ENCODE assay signal across 8 cellular contexts in the genomic region with DNA sequence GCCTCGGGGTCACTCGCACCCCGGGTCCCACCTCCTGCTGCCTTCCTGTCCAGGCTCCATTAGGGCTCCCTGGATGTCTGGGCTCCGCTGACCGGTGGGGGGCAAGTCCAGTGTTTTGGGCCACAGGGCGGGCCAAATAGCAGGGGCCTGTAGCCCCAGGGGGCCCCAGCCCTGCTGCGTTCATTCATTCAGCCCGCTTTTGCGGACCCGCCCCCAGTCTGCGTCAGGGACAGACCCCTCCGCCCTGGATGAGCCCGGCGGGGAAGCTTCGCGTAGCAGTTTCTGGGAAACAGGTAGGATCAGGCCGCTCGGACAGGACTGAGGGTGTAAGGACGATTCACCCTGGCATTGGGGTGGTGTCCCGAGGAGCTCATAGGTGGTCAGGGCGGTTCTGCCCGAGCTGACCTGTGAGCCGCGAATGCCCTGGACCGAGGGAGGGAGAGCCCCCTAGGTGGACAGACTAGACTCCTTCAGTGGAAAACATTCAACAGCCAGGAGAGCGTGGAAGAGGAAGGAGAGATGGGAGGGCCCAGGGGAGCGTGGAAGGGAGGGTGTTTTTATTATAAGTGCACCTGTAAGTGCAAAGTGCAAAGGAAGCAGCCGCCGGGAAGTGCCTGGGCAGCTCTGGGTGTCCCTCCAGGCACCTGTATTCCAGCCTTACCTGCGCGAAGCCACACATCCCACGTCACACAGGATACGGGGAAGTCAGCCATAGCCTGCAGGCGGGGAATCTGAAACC. TPM values are rescaled to one million over a fixed set of nuclear protein-coding genes. Genes with fewer than 3 reads are reported as not detected.
DNase-seq lines count a peak whose midpoint lies in the region; ATAC-seq, FAIRE-seq and TF ChIP-seq lines count a peak whose summit lies in the region.

No MANE protein-coding gene starts in this region.

- WGBS in GM12878 (ENCODE audit: insufficient coverage, insufficient replicate concordance, low lambda C conversion rate, missing lambda C conversion rate) = 2% methylated on average over 34 of the region's 34 CpGs

- TF ChIP-seq POLR2A in GM12878 (IDR thresholded peaks at IDR 0.05; ENCODE audit: low read depth, low read length) = no peak

- TF ChIP-seq RAD21 in GM12878 (IDR thresholded peaks at IDR 0.05; ENCODE audit: insufficient read depth, low read depth, low read length) = no peak

- peaks cover 11% of the 10 kb centered on the region for H3K4me1 ChIP-seq in GM12878 (ENCODE audit: control insufficient read depth, insufficient read depth, low read length)

- ATAC-seq in HG02840 (IDR thresholded peaks at IDR 0.05; ENCODE audit: low FRiP score, unreplicated experiment) (peak; percentile 8), GM12878 (peak; percentile 49)

- H3K36me3 ChIP-seq in GM12878 (ENCODE audit: control insufficient read depth in 2 of 2, insufficient read depth in 2 of 2, low read length in 1 of 2) = no peaks in the 10 kb centered on the region

- intact Hi-C loops in GM12878 (cut with micrococcal nuclease; ENCODE audit: unreplicated experiment) = loop anchor here (5.0 to 10.0 kb wide), 2 partner anchors 49 to 201 kb away; partner anchors contain the start of gene PYGB

- H3K27ac ChIP-seq in GM12878 (ENCODE audit: control insufficient read depth, insufficient read depth) = peak overlapping the region; percentile 59; the same call in 1 of the 2 replicates

- H2AFZ ChIP-seq in GM12878 (ENCODE audit: control insufficient read depth, low read depth, low read length) = peak overlapping the region; percentile 89

- H3K79me2 ChIP-seq in GM12878 (ENCODE audit: control insufficient read depth, insufficient read depth, low read length) = peaks cover 17% of the 10 kb centered on the region

- peak overlapping the region; percentile 85 for H3K9ac ChIP-seq in GM12878 (ENCODE audit: control insufficient read depth, insufficient read depth, low read length)

- POLR2A ChIA-PET in GM12878 (lab: Charles Lee) = no interaction called here

- peak; percentile 54 for FAIRE-seq in GM12878 (lab: Jason Lieb, UNC)

- TSS peak; percentile 40 for BruUV-seq in GM12878 (replicated peaks; lab: Mats Ljungman, UMichigan)

- RAD21 ChIA-PET in GM12878 (lab: Charles Lee; ENCODE audit: unreplicated experiment) = no interaction called here

- in situ Hi-C loops in GM12878 (cut with MboI) = no loop called here

- TF ChIP-seq EP300 in GM12878 (IDR thresholded peaks at IDR 0.05; ENCODE audit: borderline replicate concordance in 1 of 2, control insufficient read depth in 1 of 2, low read depth in 2 of 2, low read length in 2 of 2) = no peak

- H3K4me2 ChIP-seq in GM12878 (ENCODE audit: control insufficient read depth, insufficient read depth) = peak overlapping the region; percentile 65

- no peaks in the 10 kb centered on the region for H3K9me3 ChIP-seq in GM12878 (replicated peaks; ENCODE audit: control insufficient read depth, insufficient read depth, low read length)

- DNase-seq in NCI-H748 (lab: John Stamatoyannopoulos, UW; ENCODE audit: unreplicated experiment) (peak; percentile 80), NCI-H748 treated with DMSO at 0.1 percent for 48 hours (lab: John Stamatoyannopoulos, UW) (no peak), NCI-H526 (lab: John Stamatoyannopoulos, UW) (peak; percentile 58 to 74), GM12878 (ENCODE audit: low read depth, low spot score) (no peak), iPS-NIHi7 (ENCODE audit: extremely low spot score) (peak; percentile 60), ureter (ENCODE audit: low spot score) (no peak)
- peak; percentile 57 for DNase-seq in stimulated activated CD4-positive, alpha-beta T cell treated with anti-CD3 and anti-CD28 coated beads, Interleukin-15, amount 100 ng/mL, for 24 hours

- no peak for TF ChIP-seq CTCF in GM12878 (IDR thresholded peaks at IDR 0.05 in 2 of 3, conservative IDR thresholded peaks at IDR 0.05 in 1 of 3; ENCODE audit: control insufficient read depth in 2 of 3, extremely low read depth in 1 of 3, insufficient read depth in 1 of 3, low read depth in 3 of 3, low read length in 3 of 3)

- no peaks in the 10 kb centered on the region; a peak in 1 of 4 replicates for H3K27me3 ChIP-seq in GM12878 (replicated peaks in 1 of 2; ENCODE audit: control insufficient read depth in 2 of 2, insufficient read depth in 2 of 2, low read length in 1 of 2)

- peak overlapping the region; percentile 91 for H3K4me3 ChIP-seq in GM12878

- H4K20me1 ChIP-seq in GM12878 (ENCODE audit: control insufficient read depth, insufficient read depth) = no peaks in the 10 kb centered on the region

- CTCF ChIA-PET in GM12878 (lab: Yijun Ruan, JAX) = interaction anchor here (1.6 kb wide), 1 partner anchor 203 kb away, joined by 4 read pairs; no protein-coding TSS in a partner anchor

- SMC1A ChIA-PET in GM12878 (lab: Charles Lee; ENCODE audit: uncharacterized antibody, unreplicated experiment) = interaction anchor here (1.2 to 1.7 kb wide), 3 partner anchors 50 to 202 kb away, joined by 3 to 5 read pairs (median 3); no protein-coding TSS in a partner anchor

TF ChIP-seq in GM12878, 131 proteins besides CTCF, POLR2A, EP300 and RAD21 (continues in another document):
- no peak for TF ChIP-seq MEF2A (IDR thresholded peaks at IDR 0.05; ENCODE audit: insufficient read depth, low read depth, low read length)
- TF ChIP-seq RELB (IDR thresholded peaks at IDR 0.05; ENCODE audit: low read depth) = no peak
- TF ChIP-seq RCOR1 (conservative IDR thresholded peaks at IDR 0.05; ENCODE audit: low read depth, low read length) = no peak
- no peak for TF ChIP-seq SMC3 (IDR thresholded peaks at IDR 0.05; ENCODE audit: borderline replicate concordance, low read length)
- no peak for TF ChIP-seq ATF3 (IDR thresholded peaks at IDR 0.05; ENCODE audit: borderline replicate concordance, extremely low read depth, low read depth, low read length)
- TF ChIP-seq SIX5 (IDR thresholded peaks at IDR 0.05; ENCODE audit: low read depth, low read length, severe bottlenecking) = no peak
- no peak for TF ChIP-seq EGR1 (IDR thresholded peaks at IDR 0.05; ENCODE audit: borderline replicate concordance in 1 of 2, low read depth in 2 of 2, low read length in 2 of 2)
- TF ChIP-seq HDAC6 (IDR thresholded peaks at IDR 0.05; ENCODE audit: unreplicated experiment) = no peak
- 0 out of 2 replicates have a peak, but pooled peaks have one; percentile 32 for TF ChIP-seq EED (IDR thresholded peaks at IDR 0.05; ENCODE audit: low read depth)
- TF ChIP-seq NR2C2 (IDR thresholded peaks at IDR 0.05; ENCODE audit: borderline replicate concordance, control insufficient read depth, insufficient read length, low read depth) = no peak

RNA-seq across cellular contexts. Expression of gene ENTPD6, which starts 0.6 kb away (rescaled TPM):
- total RNA-seq in GM12878 (2013; cell fraction: nucleolus; rRNA removed) = 54.2 and 56.0 TPM in 2 replicates
- 36.8 and 38.0 TPM in 2 replicates for total RNA-seq in GM12878 (2014; rRNA removed)
- 20.9 and 22.9 TPM in 2 replicates for total RNA-seq in GM12878 (2014; rRNA removed; fragmentation: Illumina TruSeq; extraction: Trizol)
- 40.1 and 45.4 TPM in 2 replicates for total RNA-seq in GM12878 (2021)
- polyA plus RNA-seq in GM12878 (2011; ENCODE audit: low read depth) = 19.3 TPM
- 24.7 and 35.3 TPM in 2 replicates for polyA plus RNA-seq in GM12878 (2011; rRNA removed)
- 43.7 and 53.1 TPM in 2 replicates for polyA plus RNA-seq in GM12878 (2011; cell fraction: cytosol; rRNA removed)
- 205 and 210 TPM in 2 replicates for polyA plus RNA-seq in GM12878 (2011; cell fraction: nucleus; rRNA removed)
- polyA plus RNA-seq in GM12878 (2012) = 33.6 and 34.7 TPM in 2 replicates
- 11.7 and 19.2 TPM in 2 replicates for polyA plus RNA-seq in GM12878 (2014; fragmentation: Illumina TruSeq; extraction: Trizol)
- polyA plus RNA-seq in GM12878 (2014; fragmentation: Nextera tagmentation; extraction: Ambion mirVana) = 1 to 10 TPM in 1 of 2 experiments, under 1 TPM in 1; 0.53 to 2.5 TPM
- polyA plus RNA-seq in GM12878 (2014; rRNA removed) = 36.8 and 42.1 TPM in 2 replicates
- 10 to 100 TPM; 29.6 to 32.7 TPM for polyA plus RNA-seq in GM12878 (2016; fragmentation: Nextera tagmentation; extraction: Ambion mirVana)
- 27.4 and 36.6 TPM in 2 replicates for polyA minus RNA-seq in GM12878 (2011; rRNA and poly(A)+ RNA removed)
- polyA minus RNA-seq in GM12878 (2011; cell fraction: cytosol; rRNA and poly(A)+ RNA removed) = 11.8 and 14.1 TPM in 2 replicates
- polyA minus RNA-seq in GM12878 (2011; cell fraction: nucleus; rRNA and poly(A)+ RNA removed) = 22.6 and 34.5 TPM in 2 replicates
- 53.3 TPM for total RNA-seq in ureter

RNA-seq across cellular contexts. Expression of gene PYGB, which starts 51.8 kb away (rescaled TPM):
- 20.7 and 24.5 TPM in 2 replicates for total RNA-seq in GM12878 (2013; cell fraction: nucleolus; rRNA removed)
- total RNA-seq in GM12878 (2014; rRNA removed) = 24.6 and 27.4 TPM in 2 replicates
- 14.2 and 16.1 TPM in 2 replicates for total RNA-seq in GM12878 (2014; rRNA removed; fragmentation: Illumina TruSeq; extraction: Trizol)
- 31.0 and 33.5 TPM in 2 replicates for total RNA-seq in GM12878 (2021)
- 7.2 TPM for polyA plus RNA-seq in GM12878 (2011; ENCODE audit: low read depth)
- 6.1 and 11.9 TPM in 2 replicates for polyA plus RNA-seq in GM12878 (2011; rRNA removed)
- 13.5 and 17.8 TPM in 2 replicates for polyA plus RNA-seq in GM12878 (2011; cell fraction: cytosol; rRNA removed)
- 43.6 and 56.0 TPM in 2 replicates for polyA plus RNA-seq in GM12878 (2011; cell fraction: nucleus; rRNA removed)
- polyA plus RNA-seq in GM12878 (2012) = 16.2 and 16.9 TPM in 2 replicates
- 8.0 and 17.4 TPM in 2 replicates for polyA plus RNA-seq in GM12878 (2014; fragmentation: Illumina TruSeq; extraction: Trizol)
- polyA plus RNA-seq in GM12878 (2014; fragmentation: Nextera tagmentation; extraction: Ambion mirVana) = 1 to 10 TPM in 1 of 2 experiments, under 1 TPM in 1; 0.34 to 1.3 TPM
- polyA plus RNA-seq in GM12878 (2014; rRNA removed) = 26.2 and 31.8 TPM in 2 replicates
- 10 to 100 TPM; 26.2 to 27.6 TPM for polyA plus RNA-seq in GM12878 (2016; fragmentation: Nextera tagmentation; extraction: Ambion mirVana)
- polyA minus RNA-seq in GM12878 (2011; rRNA and poly(A)+ RNA removed) = 12.4 and 20.2 TPM in 2 replicates
- polyA minus RNA-seq in GM12878 (2011; cell fraction: cytosol; rRNA and poly(A)+ RNA removed) = 8.2 and 9.7 TPM in 2 replicates
- 9.7 and 15.8 TPM in 2 replicates for polyA minus RNA-seq in GM12878 (2011; cell fraction: nucleus; rRNA and poly(A)+ RNA removed)
- 109 TPM for total RNA-seq in ureter

Comparison
In these comparisons a context has a peak if more than half of its experiments do, and no peak if none do; other contexts are left out.
1. DNase-seq: peak in NCI-H748 (single experiment), NCI-H526 (2 of 2), iPS-NIHi7 (single experiment) and stimulated activated CD4-positive, alpha-beta T cell treated with anti-CD3 and anti-CD28 coated beads, Interleukin-15, amount 100 ng/mL, for 24 hours (single experiment); none in NCI-H748 treated with DMSO at 0.1 percent for 48 hours (single experiment), GM12878 (single experiment) and ureter (single experiment).